ENCODE assay signal across 6 cellular contexts in genomic region chr1:155174334-155175280, GRCh38. TPM values are rescaled to one million over a fixed set of nuclear protein-coding genes. Genes with fewer than 3 reads are reported as not detected.
A peak's percentile ranks its signal among the peaks of the same experiment; 100 is the strongest.
DNase-seq lines count a peak whose midpoint lies in the region; ATAC-seq and TF ChIP-seq lines count a peak whose summit lies in the region.

No MANE protein-coding gene starts in this region.

- no peak for TF ChIP-seq CTCF in CD4-positive, alpha-beta T cell (IDR thresholded peaks at IDR 0.05)

- peaks cover 53% of the 10 kb centered on the region for H3K36me3 Mint-ChIP-seq in CD4-positive, alpha-beta T cell (ENCODE audit: low read depth)
- H3K36me3 Mint-ChIP-seq in naive thymus-derived CD8-positive, alpha-beta T cell, result peaks cover under 1 to 19% (median 4%) of the 10 kb centered on the region in 3 donors

- no peaks in the 10 kb centered on the region for H3K27me3 ChIP-seq in CD4-positive, alpha-beta T cell (ENCODE audit: control insufficient read depth, insufficient read depth, low read length)

- H3K27ac ChIP-seq in CD4-positive, alpha-beta T cell (ENCODE audit: low read depth, low read length), result peak overlapping the region; percentile 7

- DNase-seq in CD4-positive, alpha-beta T cell, result peak in 9 of 10 experiments; percentile 40 to 64 (median 53)
- DNase-seq in NCI-H2227 treated with DMSO at 0.1 percent for 48 hours (lab: John Stamatoyannopoulos, UW) (peak; percentile 67), astrocyte of the hippocampus (ENCODE audit: low read depth, low spot score) (peak; percentile 74), H4 (ENCODE audit: low spot score) (no peak)
- peak in 9 of 10 donors; percentile 31 to 83 (median 47) for DNase-seq in naive thymus-derived CD8-positive, alpha-beta T cell

- peak overlapping the region; percentile 100 for H3K4me3 Mint-ChIP-seq in CD4-positive, alpha-beta T cell
- H3K4me3 Mint-ChIP-seq in naive thymus-derived CD8-positive, alpha-beta T cell, result peak overlapping the region; percentile 97 to 100 (median 99)

- CTCF ChIA-PET in CD4-positive, alpha-beta T cell (lab: Charles Lee), result interaction anchor here (1.1 to 4.4 kb wide), 3 partner anchors 19 to 53 kb away, joined by 3 to 34 read pairs (median 21); no protein-coding TSS in a partner anchor

- H3K4me1 Mint-ChIP-seq in CD4-positive, alpha-beta T cell (ENCODE audit: low read depth), result peaks cover 47% of the 10 kb centered on the region
- peaks cover 25 to 52% (median 46%) of the 10 kb centered on the region in 4 donors for H3K4me1 Mint-ChIP-seq in naive thymus-derived CD8-positive, alpha-beta T cell

- intact Hi-C loops in CD4-positive, alpha-beta T cell (cut with DNase I, micrococcal nuclease), result loop anchor here (1.0 to 5.0 kb wide), 3 partner anchors 19 to 148 kb away; partner anchors contain the start of gene RUSC1 (in 1 of the 2)

- H3K9me3 Mint-ChIP-seq in CD4-positive, alpha-beta T cell, result no peaks in the 10 kb centered on the region
- no peaks in the 10 kb centered on the region for H3K9me3 Mint-ChIP-seq in naive thymus-derived CD8-positive, alpha-beta T cell

- H3K27ac Mint-ChIP-seq in CD4-positive, alpha-beta T cell, result peak overlapping the region; percentile 95
- peak overlapping the region; percentile 86 to 100 (median 98) for H3K27ac Mint-ChIP-seq in naive thymus-derived CD8-positive, alpha-beta T cell

- ATAC-seq in CD4-positive, alpha-beta T cell (ENCODE audit: poor library complexity), result peak; percentile 5
- peak; percentile 5 to 8 for ATAC-seq in naive thymus-derived CD8-positive, alpha-beta T cell
- ATAC-seq in HG03280 (IDR thresholded peaks at IDR 0.05; ENCODE audit: unreplicated experiment), result no peak

- no peaks in the 10 kb centered on the region for H3K9me3 ChIP-seq in CD4-positive, alpha-beta T cell (ENCODE audit: control insufficient read depth, low read length)

- no peaks in the 10 kb centered on the region for H3K27me3 Mint-ChIP-seq in CD4-positive, alpha-beta T cell
- H3K27me3 Mint-ChIP-seq in naive thymus-derived CD8-positive, alpha-beta T cell, result peaks cover 0 to 2% (median 0%) of the 10 kb centered on the region in 5 donors

- POLR2A ChIA-PET in CD4-positive, alpha-beta T cell (lab: Charles Lee), result interaction anchor here (0.6 to 4.4 kb wide), 5 partner anchors 19 to 89 kb away, joined by 3 to 31 read pairs (median 5); partner anchors contain the start of gene THBS3
- POLR2A ChIA-PET in naive thymus-derived CD8-positive, alpha-beta T cell (lab: Charles Lee), result interaction anchor here (0.6 to 7.8 kb wide), 12 partner anchors 9 to 822 kb away, joined by 3 to 150 read pairs (median 6); partner anchors contain the start of genes ENTREP3, MTX1, SLC50A1 and THBS3

RNA-seq across cellular contexts. Expression of gene TRIM46, which starts 1.0 kb away (rescaled TPM):
- 1 to 10 TPM; 2.9 to 3.0 TPM for total RNA-seq in CD4-positive, alpha-beta T cell
- total RNA-seq in naive thymus-derived CD8-positive, alpha-beta T cell, result 1 to 10 TPM; 4.0 to 4.1 TPM
- under 1 TPM; 0.40 to 0.92 (median 0.60) TPM for polyA plus RNA-seq in naive thymus-derived CD8-positive, alpha-beta T cell
- 0.37 and 1.1 TPM in 2 replicates for total RNA-seq in H4 (2014; rRNA removed; shearing (Covaris generic))

RNA-seq across cellular contexts. Expression of gene KRTCAP2, which starts 1.5 kb away (rescaled TPM):
- 10 to 100 TPM; 77.8 TPM for total RNA-seq in CD4-positive, alpha-beta T cell
- total RNA-seq in naive thymus-derived CD8-positive, alpha-beta T cell, result 100 to 1,000 TPM; 148 to 152 TPM
- 100 to 1,000 TPM; 453 to 495 (median 490) TPM for polyA plus RNA-seq in naive thymus-derived CD8-positive, alpha-beta T cell
- 128 and 140 TPM in 2 replicates for total RNA-seq in H4 (2014; rRNA removed; shearing (Covaris generic))

RNA-seq across cellular contexts. Expression of gene THBS3, which starts 33.1 kb away (rescaled TPM):
- total RNA-seq in CD4-positive, alpha-beta T cell, result 10 to 100 TPM; 25.5 to 26.1 TPM
- 10 to 100 TPM; 36.8 to 37.9 TPM for total RNA-seq in naive thymus-derived CD8-positive, alpha-beta T cell
- 1 to 10 TPM; 1.2 to 3.8 (median 3.0) TPM for polyA plus RNA-seq in naive thymus-derived CD8-positive, alpha-beta T cell
- 2.8 and 3.9 TPM in 2 replicates for total RNA-seq in H4 (2014; rRNA removed; shearing (Covaris generic))

RNA-seq across cellular contexts. Expression of gene MTX1, which starts 33.9 kb away (rescaled TPM):
- total RNA-seq in CD4-positive, alpha-beta T cell, result 10 to 100 TPM; 19.9 to 20.7 TPM
- 10 to 100 TPM; 26.9 to 27.1 TPM for total RNA-seq in naive thymus-derived CD8-positive, alpha-beta T cell
- polyA plus RNA-seq in naive thymus-derived CD8-positive, alpha-beta T cell, result 10 to 100 TPM; 45.8 to 50.7 (median 48.5) TPM
- 79.5 and 82.1 TPM in 2 replicates for total RNA-seq in H4 (2014; rRNA removed; shearing (Covaris generic))

RNA-seq across cellular contexts. Expression of gene DPM3, which starts 34.3 kb away (rescaled TPM):
- total RNA-seq in CD4-positive, alpha-beta T cell, result 10 to 100 TPM; 17.6 to 20.5 TPM
- 10 to 100 TPM; 45.2 to 59.8 TPM for total RNA-seq in naive thymus-derived CD8-positive, alpha-beta T cell
- polyA plus RNA-seq in naive thymus-derived CD8-positive, alpha-beta T cell, result 100 to 1,000 TPM; 103 to 159 (median 159) TPM
- total RNA-seq in H4 (2014; rRNA removed; shearing (Covaris generic)), result 53.2 and 72.4 TPM in 2 replicates
